ENCODE assay signal across 27 cellular contexts in the genomic region with DNA sequence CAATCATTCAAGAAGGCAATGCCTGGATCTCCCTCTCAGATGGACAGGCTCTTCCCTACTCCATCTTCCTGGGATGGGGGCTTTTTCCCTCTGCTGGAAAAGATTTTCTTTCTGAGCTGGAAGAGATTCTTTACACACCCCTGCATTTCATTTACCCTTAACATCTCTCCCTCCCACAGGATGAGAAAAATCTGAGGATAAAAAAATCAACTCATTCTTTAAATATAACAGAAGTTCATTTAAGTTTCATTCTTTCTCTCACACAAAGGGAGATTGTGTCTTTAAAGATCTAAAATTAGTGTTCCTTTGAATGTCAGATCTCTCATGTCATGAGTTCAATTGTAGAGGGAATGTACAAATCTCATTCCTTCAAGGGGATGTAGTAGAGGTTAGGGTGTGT.
DNase-seq lines count a peak whose midpoint lies in the region; ATAC-seq, FAIRE-seq and TF ChIP-seq lines count a peak whose summit lies in the region.
"Had no signal": no experiment of that assay in that cellular context is flagged by ENCODE, and none has a peak within 500 bp of the region (broad histone marks: within the 10 kb centered on the region; RNA-seq: fewer than 3 reads in every experiment).

No MANE protein-coding gene starts in this region.

- no peak overlapping the region for H3K4me3 ChIP-seq in RWPE2 (ENCODE audit: severe bottlenecking)
- H3K4me3 ChIP-seq in aorta (ENCODE audit: low read length in 2 of 2) = no peak overlapping the region
- no peak overlapping the region for H3K4me3 ChIP-seq in heart left ventricle
- H3K4me3 ChIP-seq: BLaER1, GM12878 had no signal

- H3K27ac Mint-ChIP-seq in neural crest cell (ENCODE audit: unreplicated experiment) (peak overlapping the region; percentile 60), T-helper 17 cell (no peak overlapping the region)
- H3K27ac Mint-ChIP-seq: CD14-positive monocyte; CD4-positive, alpha-beta memory T cell; CD4-positive, CD25-positive, alpha-beta regulatory T cell; CD8-positive, alpha-beta memory T cell had no signal

- intact Hi-C loops in aorta (cut with DNase I) = no loop called here
- intact Hi-C loops in heart left ventricle (cut with DNase I) = no loop called here

- ATAC-seq in RWPE2 (ENCODE audit: low read depth) (no peak), aorta (ENCODE audit: low FRiP score) (no peak), T-helper 17 cell (no peak), heart left ventricle (no peak)
- ATAC-seq: GM12878 had no signal

- H3K36me3 Mint-ChIP-seq in neural crest cell (ENCODE audit: low read depth) (no peaks in the 10 kb centered on the region), T-helper 17 cell (ENCODE audit: low read depth) (no peaks in the 10 kb centered on the region)
- H3K36me3 Mint-ChIP-seq: CD14-positive monocyte; CD4-positive, alpha-beta memory T cell; CD4-positive, CD25-positive, alpha-beta regulatory T cell; CD8-positive, alpha-beta memory T cell had no signal

- H3K4me3 Mint-ChIP-seq in neural crest cell (no peak overlapping the region), T-helper 17 cell (no peak overlapping the region)
- H3K4me3 Mint-ChIP-seq: CD4-positive, alpha-beta memory T cell; CD4-positive, CD25-positive, alpha-beta regulatory T cell; CD8-positive, alpha-beta memory T cell had no signal

- peak overlapping the region; percentile 77 for H3K27ac ChIP-seq in RWPE2 (ENCODE audit: poor library complexity, severe bottlenecking)
- peak overlapping the region; percentile 83 for H3K27ac ChIP-seq in epithelial cell of prostate
- H3K27ac ChIP-seq in aorta (ENCODE audit: low read depth in 1 of 2, low read length in 2 of 2) = no peak overlapping the region
- H3K27ac ChIP-seq in heart left ventricle = no peak overlapping the region
- H3K27ac ChIP-seq: BLaER1 had no signal

- TF ChIP-seq POLR2A in GM12892 (IDR thresholded peaks at IDR 0.05; ENCODE audit: low read depth, low read length) (no peak), heart left ventricle (IDR thresholded peaks at IDR 0.05) (no peak)

- no peaks in the 10 kb centered on the region for H3K9me3 ChIP-seq in RWPE2 (ENCODE audit: severe bottlenecking)
- no peaks in the 10 kb centered on the region for H3K9me3 ChIP-seq in aorta (ENCODE audit: control insufficient read depth, low read length)
- H3K9me3 ChIP-seq in T-helper 17 cell (ENCODE audit: control insufficient read depth, low read length, poor library complexity, severe bottlenecking) = no peaks in the 10 kb centered on the region
- H3K9me3 ChIP-seq in heart left ventricle = no peaks in the 10 kb centered on the region
- H3K9me3 ChIP-seq: BE2C, BLaER1 had no signal

- H3K36me3 ChIP-seq in RWPE2 (ENCODE audit: low read depth) (no peaks in the 10 kb centered on the region), aorta (ENCODE audit: control insufficient read depth in 1 of 2, insufficient read depth in 2 of 2, low read length in 1 of 2) (no peaks in the 10 kb centered on the region), heart left ventricle (no peaks in the 10 kb centered on the region)
- H3K36me3 ChIP-seq: BE2C, BLaER1 had no signal

- H3K4me1 Mint-ChIP-seq in neural crest cell (no peaks in the 10 kb centered on the region), T-helper 17 cell (no peaks in the 10 kb centered on the region)
- H3K4me1 Mint-ChIP-seq: CD14-positive monocyte; CD4-positive, alpha-beta memory T cell; CD4-positive, CD25-positive, alpha-beta regulatory T cell; CD8-positive, alpha-beta memory T cell had no signal

- FAIRE-seq in GM12892 (lab: Jason Lieb, UNC) = no peak
- FAIRE-seq: A204.1, D721Med, GM12878 had no signal

- no peaks in the 10 kb centered on the region for H3K27me3 ChIP-seq in RWPE2 (ENCODE audit: insufficient read depth, poor library complexity, severe bottlenecking)
- peaks cover 0 to 5% of the 10 kb centered on the region in 2 donors for H3K27me3 ChIP-seq in aorta (ENCODE audit: control insufficient read depth in 1 of 2, insufficient read depth in 2 of 2, low read length in 1 of 2)
- H3K27me3 ChIP-seq in heart left ventricle = no peaks in the 10 kb centered on the region
- H3K27me3 ChIP-seq: BE2C, BLaER1 had no signal

- TF ChIP-seq CTCF in RWPE2 (IDR thresholded peaks at IDR 0.05; ENCODE audit: poor library complexity, severe bottlenecking) = no peak
- TF ChIP-seq CTCF in neural crest cell (conservative IDR thresholded peaks at IDR 0.05) = no peak
- no peak for TF ChIP-seq CTCF in heart left ventricle (IDR thresholded peaks at IDR 0.05)

- DNase-seq in RWPE2 (ENCODE audit: low spot score) (no peak), epithelial cell of prostate (ENCODE audit: low read depth, low spot score) (no peak), neural crest cell (ENCODE audit: low read depth, low spot score) (no peak), putamen (ENCODE audit: low spot score) (peak; percentile 40), aorta (no peak), GM12892 (ENCODE audit: insufficient read length) (no peak), T-helper 17 cell (no peak), heart left ventricle (no peak)
- DNase-seq: 8988T; ACHN; BE2C; Caco-2; Calu3; CD4-positive, alpha-beta memory T cell; CD4-positive, CD25-positive, alpha-beta regulatory T cell; CD8-positive, alpha-beta memory T cell; DMS153; DMS53; DMS79; DND-41; EL; GDM1 had no signal

- peaks cover 3% of the 10 kb centered on the region for H3K9me3 Mint-ChIP-seq in neural crest cell

- peaks cover 15% of the 10 kb centered on the region for H3K27me3 Mint-ChIP-seq in neural crest cell (ENCODE audit: low read depth)
- peaks cover 20% of the 10 kb centered on the region for H3K27me3 Mint-ChIP-seq in T-helper 17 cell
- H3K27me3 Mint-ChIP-seq: CD4-positive, CD25-positive, alpha-beta regulatory T cell had no signal

- H3K4me1 ChIP-seq in RWPE2 (ENCODE audit: insufficient read depth, poor library complexity, severe bottlenecking) = peaks cover 18% of the 10 kb centered on the region
- H3K4me1 ChIP-seq in aorta (ENCODE audit: control insufficient read depth in 1 of 2, insufficient read depth in 2 of 2, low read length in 2 of 2) = no peaks in the 10 kb centered on the region
- H3K4me1 ChIP-seq in heart left ventricle = no peaks in the 10 kb centered on the region
- H3K4me1 ChIP-seq: BE2C, BLaER1 had no signal

Comparison
In these comparisons a context has a peak if more than half of its experiments do, and no peak if none do; other contexts are left out.
1. H3K27ac ChIP-seq: peak in RWPE2 (single experiment) and epithelial cell of prostate (single experiment); none in aorta (0 of 2) and heart left ventricle (0 of 12).